Comparison of ENCODE assay signal across 21 cellular contexts in the genomic region with DNA sequence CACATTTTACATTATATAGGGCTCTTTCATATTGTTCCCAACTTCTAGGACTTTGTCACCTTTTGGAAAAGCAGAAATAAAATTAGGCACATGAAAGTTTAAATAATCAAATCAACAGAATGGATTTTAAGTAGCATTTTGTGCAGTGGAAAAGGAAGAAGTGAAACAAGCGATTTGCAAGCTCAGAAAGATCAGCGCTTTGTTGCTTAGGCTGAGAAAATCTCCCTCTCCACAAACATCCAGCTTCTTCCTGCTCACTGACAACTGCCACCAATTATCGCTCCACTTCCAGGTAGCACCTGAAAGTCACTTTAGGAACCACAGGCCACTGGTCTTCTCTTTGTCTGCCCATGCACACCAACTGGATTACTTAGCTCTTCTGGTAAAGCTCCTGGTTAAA. TPM values are rescaled to one million over a fixed set of nuclear protein-coding genes. Genes with fewer than 3 reads are reported as not detected.
DNase-seq lines count a peak whose midpoint lies in the region; ATAC-seq and TF ChIP-seq lines count a peak whose summit lies in the region.
"Had no signal": no experiment of that assay in that cellular context is flagged by ENCODE, and none has a peak within 500 bp of the region (broad histone marks: within the 10 kb centered on the region; RNA-seq: fewer than 3 reads in every experiment).

No MANE protein-coding gene starts in this region.

- H3K27me3 ChIP-seq in OCI-LY3 (ENCODE audit: low read depth, low read length), result no peaks in the 10 kb centered on the region
- H3K27me3 ChIP-seq: MG63 had no signal

- TF ChIP-seq CTCF in OCI-LY3 (IDR thresholded peaks at IDR 0.05; ENCODE audit: low read depth, low read length), result no peak

- H3K36me3 Mint-ChIP-seq in activated naive CD4-positive, alpha-beta T cell treated with anti-CD3 and anti-CD28 coated beads, Interleukin-2, amount 50 U/mL, for 24 hours, result no peaks in the 10 kb centered on the region
- H3K36me3 Mint-ChIP-seq in activated naive CD4-positive, alpha-beta T cell treated with anti-CD3 and anti-CD28 coated beads, Interleukin-2, amount 50 U/mL, for 72 hours, result peaks cover 0 to 10% of the 10 kb centered on the region in 2 donors

- no peak overlapping the region for H2AFZ ChIP-seq in OCI-LY3 (ENCODE audit: low read depth, low read length)

- intact Hi-C loops in left cardiac atrium (cut with DNase I), result no loop called here

- no peak overlapping the region for H3K9ac ChIP-seq in OCI-LY3 (ENCODE audit: low read length)

- H3K36me3 ChIP-seq in OCI-LY3 (replicated peaks; ENCODE audit: low read depth, low read length), result peaks cover under 1% of the 10 kb centered on the region
- H3K36me3 ChIP-seq: MG63 had no signal

- DNase-seq in activated naive CD4-positive, alpha-beta T cell treated with anti-CD3 and anti-CD28 coated beads, Interleukin-2, amount 50 U/mL, for 72 hours (ENCODE audit: low spot score in 2 of 2), result no peak
- DNase-seq in germinal center (ENCODE audit: low spot score), result peak; percentile 31
- DNase-seq in HUDEP-2 (lab: John Stamatoyannopoulos, UW; ENCODE audit: unreplicated experiment in 76 of 76), result no peak
- no peak for DNase-seq in left cardiac atrium
- DNase-seq: CD4-positive, alpha-beta memory T cell; DMS153; GF-D8; H9; IMR-90; Kasumi-1; MG63; NCI-H1105 treated with DMSO at 0.1 percent for 48 hours; NCI-H1694; NCI-H2081 treated with DMSO at 0.1 percent for 48 hours; NK-92 treated with Interleukin-12 subunit alpha and Interleukin-12 subunit beta, amount 100 ng/mL, for 24 hours; PC-3 had no signal

- peaks cover 10% of the 10 kb centered on the region for H3K79me2 ChIP-seq in OCI-LY3 (ENCODE audit: low read length)

- H3K4me3 ChIP-seq in OCI-LY3 (ENCODE audit: low read length), result peak overlapping the region; percentile 47
- H3K4me3 ChIP-seq: MG63 had no signal

- peaks cover 30% of the 10 kb centered on the region for H3K4me1 ChIP-seq in OCI-LY3 (ENCODE audit: low read length)

- no peaks in the 10 kb centered on the region for H3K27me3 Mint-ChIP-seq in activated naive CD4-positive, alpha-beta T cell treated with anti-CD3 and anti-CD28 coated beads, Interleukin-2, amount 50 U/mL, for 24 hours
- H3K27me3 Mint-ChIP-seq: CD4-positive, alpha-beta memory T cell had no signal

- H3K4me1 Mint-ChIP-seq in activated naive CD4-positive, alpha-beta T cell treated with anti-CD3 and anti-CD28 coated beads, Interleukin-2, amount 50 U/mL, for 24 hours, result peaks cover 26% of the 10 kb centered on the region

- H4K20me1 ChIP-seq in OCI-LY3 (ENCODE audit: insufficient read depth, low read length), result 0 out of 2 replicates have a peak, but pooled peaks cover 1% of the 10 kb centered on the region

- peak overlapping the region; percentile 12 for H3K27ac Mint-ChIP-seq in activated naive CD4-positive, alpha-beta T cell treated with anti-CD3 and anti-CD28 coated beads, Interleukin-2, amount 50 U/mL, for 24 hours
- H3K27ac Mint-ChIP-seq in activated naive CD4-positive, alpha-beta T cell treated with anti-CD3 and anti-CD28 coated beads, Interleukin-2, amount 50 U/mL, for 72 hours, result no peak overlapping the region

- H3K4me3 Mint-ChIP-seq in activated naive CD4-positive, alpha-beta T cell treated with anti-CD3 and anti-CD28 coated beads, Interleukin-2, amount 50 U/mL, for 24 hours, result no peak overlapping the region

- no peaks in the 10 kb centered on the region for H3K9me3 ChIP-seq in OCI-LY3 (ENCODE audit: insufficient read depth, low read length)
- H3K9me3 ChIP-seq: MG63 had no signal

- no peaks in the 10 kb centered on the region for H3K9me3 Mint-ChIP-seq in activated naive CD4-positive, alpha-beta T cell treated with anti-CD3 and anti-CD28 coated beads, Interleukin-2, amount 50 U/mL, for 24 hours
- H3K9me3 Mint-ChIP-seq in activated naive CD4-positive, alpha-beta T cell treated with anti-CD3 and anti-CD28 coated beads, Interleukin-2, amount 50 U/mL, for 72 hours, result no peaks in the 10 kb centered on the region
- H3K9me3 Mint-ChIP-seq: CD4-positive, alpha-beta memory T cell; H9 had no signal

- H3K4me2 ChIP-seq in OCI-LY3 (ENCODE audit: low read length), result peak overlapping the region; percentile 82

- no peak overlapping the region for H3K27ac ChIP-seq in OCI-LY3 (ENCODE audit: low read length)
- H3K27ac ChIP-seq: HL-60 had no signal

- no peak for ATAC-seq in activated naive CD4-positive, alpha-beta T cell treated with anti-CD3 and anti-CD28 coated beads, Interleukin-2, amount 50 U/mL, for 72 hours
- ATAC-seq in left cardiac atrium, result no peak
- no peak for ATAC-seq in GM21360 (IDR thresholded peaks at IDR 0.05; ENCODE audit: unreplicated experiment)
- no peak for ATAC-seq in HG03442 (IDR thresholded peaks at IDR 0.05; ENCODE audit: unreplicated experiment)
- ATAC-seq: PC-3 had no signal

RNA-seq across cellular contexts. Expression of gene PDK3, which starts 2.0 kb away (rescaled TPM):
- 10 to 100 TPM; 48.5 to 57.7 TPM for total RNA-seq in activated naive CD4-positive, alpha-beta T cell treated with anti-CD3 and anti-CD28 coated beads, Interleukin-2, amount 50 U/mL, for 72 hours
- 10 to 100 TPM; 16.3 to 20.5 TPM for total RNA-seq in left cardiac atrium
